21 cellular contexts compared by ENCODE assay signal in genomic region chr3:182965861-182966366, GRCh38. TPM values are rescaled to one million over a fixed set of nuclear protein-coding genes. Genes with fewer than 3 reads are reported as not detected.
DNase-seq lines count a peak whose midpoint lies in the region; ATAC-seq, FAIRE-seq and TF ChIP-seq lines count a peak whose summit lies in the region.
"Had no signal": no experiment of that assay in that cellular context is flagged by ENCODE, and none has a peak within 500 bp of the region (broad histone marks: within the 10 kb centered on the region; RNA-seq: fewer than 3 reads in every experiment).

No MANE protein-coding gene starts in this region.

- no peak for TF ChIP-seq CTCF in CD4-positive, alpha-beta T cell (IDR thresholded peaks at IDR 0.05)
- TF ChIP-seq CTCF in OCI-LY3 (IDR thresholded peaks at IDR 0.05; ENCODE audit: low read depth, low read length), result no peak
- TF ChIP-seq CTCF in H1 (IDR thresholded peaks at IDR 0.05; ENCODE audit: control extremely low read depth in 1 of 3, insufficient read depth in 1 of 3, low read depth in 1 of 3, low read length in 3 of 3), result no peak
- TF ChIP-seq CTCF in adrenal gland (IDR thresholded peaks at IDR 0.05), result no peak

- 88% methylated on average over 9 of the region's 9 CpGs; no CpG with 5 or more reads in 1 of the 2 experiments for WGBS in H1 (ENCODE audit: extremely low coverage in 1 of 2, insufficient coverage in 1 of 2, insufficient read length in 1 of 2, insufficient replicate concordance in 2 of 2, low coverage in 1 of 2, low lambda C conversion rate in 2 of 2, missing lambda C conversion rate in 1 of 2), 2 experiments
- 87 to 93% (median 90%) methylated on average over 9 of the region's 9 CpGs for WGBS in adrenal gland, 4 donors

- H3K9ac ChIP-seq in OCI-LY3 (ENCODE audit: low read length) (peak overlapping the region; percentile 59), H1 (replicated peaks in 1 of 4; ENCODE audit: extremely low read depth in 1 of 4, low read depth in 3 of 4, low read length in 3 of 4) (no peak overlapping the region)
- H3K9ac ChIP-seq: parathyroid adenoma had no signal

- H3K79me2 ChIP-seq in OCI-LY3 (ENCODE audit: low read length) (peaks cover 89% of the 10 kb centered on the region), H1 (ENCODE audit: control insufficient read depth in 1 of 2, insufficient read depth in 2 of 2, low read length in 2 of 2) (peaks cover 0 to 65% of the 10 kb centered on the region in 2 experiments; a peak in 2 of 4 replicates)

- no peak overlapping the region for H2BK15ac ChIP-seq in H1 (ENCODE audit: low read length)

- H4K8ac ChIP-seq in H1 (ENCODE audit: extremely low read depth, insufficient read depth, low read length), result no peak overlapping the region

- no peak for DNase-seq in activated CD4-positive, alpha-beta T cell treated with anti-CD3 and anti-CD28 coated beads for 36 hours
- DNase-seq in activated CD4-positive, alpha-beta T cell treated with anti-CD3 and anti-CD28 coated beads, Interleukin-2, amount 50 U/mL, for 1 hour, result no peak
- no peak for DNase-seq in CD4-positive, alpha-beta T cell
- DNase-seq in H1 (ENCODE audit: low read depth in 1 of 2, low spot score in 2 of 2), result no peak
- DNase-seq in HTR-8/SVneo (ENCODE audit: insufficient read length, low spot score), result no peak
- no peak for DNase-seq in adrenal gland
- DNase-seq in NCI-H2107 (lab: John Stamatoyannopoulos, UW), result no peak
- DNase-seq: activated CD4-positive, CD25-positive, alpha-beta regulatory T cell treated with anti-CD3 and anti-CD28 coated beads, Interleukin-2, amount 50 U/mL, for 72 hours; activated naive CD4-positive, alpha-beta T cell treated with anti-CD3 and anti-CD28 coated beads, Interleukin-2, amount 10 ng/mL, durations not matched to agents 7 days and 5 days; cerebellar nuclear complex; effector CD4-positive, alpha-beta T cell; erythroblast; foreskin fibroblast; left ventricle myocardium inferior; NCI-H1436 treated with DMSO at 0.1 percent for 48 hours; NCI-H524; transverse colon had no signal

- H3K36me3 Mint-ChIP-seq in activated CD4-positive, alpha-beta T cell treated with anti-CD3 and anti-CD28 coated beads for 36 hours (ENCODE audit: low read depth), result peaks cover 7% of the 10 kb centered on the region
- peaks cover 38% of the 10 kb centered on the region for H3K36me3 Mint-ChIP-seq in CD4-positive, alpha-beta T cell (ENCODE audit: low read depth)

- peak overlapping the region; percentile 70 for H3K27ac Mint-ChIP-seq in activated CD4-positive, alpha-beta T cell treated with anti-CD3 and anti-CD28 coated beads for 36 hours
- H3K27ac Mint-ChIP-seq in CD4-positive, alpha-beta T cell, result peak overlapping the region; percentile 43
- H3K27ac Mint-ChIP-seq: activated naive CD4-positive, alpha-beta T cell treated with anti-CD3 and anti-CD28 coated beads, Interleukin-2, amount 10 ng/mL, durations not matched to agents 7 days and 5 days; nephron had no signal

- intact Hi-C loops in activated CD4-positive, alpha-beta T cell treated with anti-CD3 and anti-CD28 coated beads for 36 hours (cut with DNase I, micrococcal nuclease), result loop anchor here (5.0 kb wide), 2 partner anchors 54 to 169 kb away; no protein-coding TSS in a partner anchor
- intact Hi-C loops in CD4-positive, alpha-beta T cell (cut with DNase I, micrococcal nuclease), result no loop called here
- intact Hi-C loops in adrenal gland (cut with DNase I), result no loop called here

- no peak overlapping the region for H3K27ac ChIP-seq in CD4-positive, alpha-beta T cell (ENCODE audit: low read depth, low read length)
- H3K27ac ChIP-seq in OCI-LY3 (ENCODE audit: low read length) (peak overlapping the region; percentile 96), H1 (ENCODE audit: low read depth, low read length) (no peak overlapping the region), adrenal gland (peak overlapping the region in 1 of 5 donors; percentile 15)
- H3K27ac ChIP-seq: left ventricle myocardium inferior, parathyroid adenoma, transverse colon had no signal

- no peak overlapping the region for H2BK20ac ChIP-seq in H1 (ENCODE audit: low read length)

- no peaks in the 10 kb centered on the region for H3K27me3 ChIP-seq in CD4-positive, alpha-beta T cell (ENCODE audit: control insufficient read depth, insufficient read depth, low read length)
- no peaks in the 10 kb centered on the region for H3K27me3 ChIP-seq in OCI-LY3 (ENCODE audit: low read depth, low read length)
- H3K27me3 ChIP-seq in H1 (replicated peaks in 1 of 4; ENCODE audit: control insufficient read depth in 3 of 4, extremely low read depth in 1 of 4, insufficient read depth in 3 of 4, low read length in 3 of 4), result no peaks in the 10 kb centered on the region
- no peaks in the 10 kb centered on the region for H3K27me3 ChIP-seq in adrenal gland
- H3K27me3 ChIP-seq: transverse colon had no signal

- H3K36me3 ChIP-seq in OCI-LY3 (replicated peaks; ENCODE audit: low read depth, low read length) (peaks cover 30% of the 10 kb centered on the region), H1 (ENCODE audit: control insufficient read depth in 2 of 4, insufficient read depth in 4 of 4, low read length in 3 of 4) (peaks cover 0 to 10% (median 0%) of the 10 kb centered on the region in 4 experiments; a peak in 2 of 8 replicates), adrenal gland (replicated peaks in 1 of 2) (peaks cover 0 to 4% of the 10 kb centered on the region in 2 donors)

- H3K56ac ChIP-seq in H1 (replicated peaks; ENCODE audit: insufficient read length, low read depth, low read length), result no peak overlapping the region

- no peaks in the 10 kb centered on the region for H3K27me3 Mint-ChIP-seq in activated CD4-positive, alpha-beta T cell treated with anti-CD3 and anti-CD28 coated beads for 36 hours
- H3K27me3 Mint-ChIP-seq in CD4-positive, alpha-beta T cell, result no peaks in the 10 kb centered on the region
- H3K27me3 Mint-ChIP-seq: activated naive CD4-positive, alpha-beta T cell treated with anti-CD3 and anti-CD28 coated beads, Interleukin-2, amount 10 ng/mL, durations not matched to agents 7 days and 5 days had no signal

- no peak for TF ChIP-seq EP300 in H1 (IDR thresholded peaks at IDR 0.05; ENCODE audit: borderline replicate concordance in 1 of 2, low read depth in 2 of 2, low read length in 2 of 2)

- CTCF ChIA-PET in activated CD4-positive, alpha-beta T cell treated with anti-CD3 and anti-CD28 coated beads for 36 hours (lab: Charles Lee), result no interaction called here
- CTCF ChIA-PET in CD4-positive, alpha-beta T cell (lab: Charles Lee), result no interaction called here
- CTCF ChIA-PET in H1 (lab: Charles Lee; ENCODE audit: partially characterized antibody), result no interaction called here

- H3K18ac ChIP-seq in H1 (ENCODE audit: extremely low read depth, low read length), result no peak overlapping the region

- H3K23ac ChIP-seq in H1 (ENCODE audit: insufficient read length), result no peak overlapping the region

- H4K91ac ChIP-seq in H1 (replicated peaks; ENCODE audit: insufficient read length, low read length), result no peak overlapping the region

- no peak overlapping the region for H4K5ac ChIP-seq in H1 (ENCODE audit: insufficient read length, low read depth, low read length)

- H2AFZ ChIP-seq in OCI-LY3 (ENCODE audit: low read depth, low read length), result no peak overlapping the region
- no peak overlapping the region for H2AFZ ChIP-seq in H1 (ENCODE audit: low read length)
- H2AFZ ChIP-seq: parathyroid adenoma had no signal

- TF ChIP-seq RAD21 in H1 (IDR thresholded peaks at IDR 0.05 in 1 of 2, conservative IDR thresholded peaks at IDR 0.05 in 1 of 2; ENCODE audit: low read depth in 2 of 2, low read length in 2 of 2), result no peak

- no peak overlapping the region for H2AK5ac ChIP-seq in H1 (ENCODE audit: low read depth, low read length)

- TF ChIP-seq POLR2A in H1 (IDR thresholded peaks at IDR 0.05; ENCODE audit: control extremely low read depth in 1 of 2, low read depth in 2 of 2, low read length in 2 of 2) (no peak), adrenal gland (IDR thresholded peaks at IDR 0.05) (no peak)

- peaks cover 56% of the 10 kb centered on the region for H3K4me1 ChIP-seq in OCI-LY3 (ENCODE audit: low read length)
- peaks cover 0 to 2% (median under 1%) of the 10 kb centered on the region in 4 experiments; a peak in 4 of 7 replicates for H3K4me1 ChIP-seq in H1 (replicated peaks in 1 of 4; ENCODE audit: control insufficient read depth in 3 of 4, insufficient read depth in 4 of 4, low read length in 3 of 4)
- H3K4me1 ChIP-seq in adrenal gland (replicated peaks in 1 of 2), result peaks cover 17 to 40% of the 10 kb centered on the region in 2 donors

- H2BK5ac ChIP-seq in H1 (ENCODE audit: low read depth, low read length), result no peak overlapping the region

- H3K9me3 Mint-ChIP-seq in activated CD4-positive, alpha-beta T cell treated with anti-CD3 and anti-CD28 coated beads for 36 hours (ENCODE audit: low read depth), result no peaks in the 10 kb centered on the region
- H3K9me3 Mint-ChIP-seq in CD4-positive, alpha-beta T cell, result no peaks in the 10 kb centered on the region
- H3K9me3 Mint-ChIP-seq: nephron had no signal

- H3K79me1 ChIP-seq in H1 (ENCODE audit: low read depth, low read length), result no peaks in the 10 kb centered on the region; the same call in none of the 2 replicates

- H4K20me1 ChIP-seq in OCI-LY3 (ENCODE audit: insufficient read depth, low read length), result no peaks in the 10 kb centered on the region
- H4K20me1 ChIP-seq in H1 (replicated peaks in 1 of 2; ENCODE audit: control insufficient read depth in 1 of 2, insufficient read depth in 2 of 2, low read length in 2 of 2), result peaks cover 0 to 2% of the 10 kb centered on the region in 2 experiments

- peak overlapping the region; percentile 62 for H3K4me3 ChIP-seq in OCI-LY3 (ENCODE audit: low read length)
- H3K4me3 ChIP-seq in H1 (ENCODE audit: extremely low read depth in 1 of 4, insufficient read depth in 2 of 4, low read depth in 3 of 4, low read length in 4 of 4), result no peak overlapping the region
- no peak overlapping the region for H3K4me3 ChIP-seq in adrenal gland
- H3K4me3 ChIP-seq: left ventricle myocardium inferior, transverse colon had no signal

- H2BK12ac ChIP-seq in H1 (ENCODE audit: low read depth, low read length), result no peak overlapping the region

- H3K14ac ChIP-seq in H1 (ENCODE audit: insufficient read length), result no peak overlapping the region

- POLR2A ChIA-PET in activated CD4-positive, alpha-beta T cell treated with anti-CD3 and anti-CD28 coated beads for 36 hours (lab: Charles Lee), result no interaction called here
- POLR2A ChIA-PET in CD4-positive, alpha-beta T cell (lab: Charles Lee), result no interaction called here
- POLR2A ChIA-PET in H1 (lab: Charles Lee; ENCODE audit: partially characterized antibody), result no interaction called here

- H3K4me1 Mint-ChIP-seq in activated CD4-positive, alpha-beta T cell treated with anti-CD3 and anti-CD28 coated beads for 36 hours, result peaks cover 50% of the 10 kb centered on the region
- peaks cover 59% of the 10 kb centered on the region for H3K4me1 Mint-ChIP-seq in CD4-positive, alpha-beta T cell (ENCODE audit: low read depth)

- no peak overlapping the region for H3K4ac ChIP-seq in H1 (replicated peaks; ENCODE audit: insufficient read length, low read depth, low read length)

- H3K4me2 ChIP-seq in OCI-LY3 (ENCODE audit: low read length) (peak overlapping the region; percentile 61), H1 (ENCODE audit: insufficient read depth in 1 of 2, low read depth in 2 of 2, low read length in 2 of 2) (no peak overlapping the region)

- no peaks in the 10 kb centered on the region for H3K9me3 ChIP-seq in CD4-positive, alpha-beta T cell (ENCODE audit: control insufficient read depth, low read length)
- H3K9me3 ChIP-seq in OCI-LY3 (ENCODE audit: insufficient read depth, low read length) (no peaks in the 10 kb centered on the region), H1 (ENCODE audit: insufficient read depth in 2 of 2, low read depth in 1 of 2, low read length in 1 of 2) (no peaks in the 10 kb centered on the region), adrenal gland (replicated peaks in 1 of 3) (no peaks in the 10 kb centered on the region)
- H3K9me3 ChIP-seq: left ventricle myocardium inferior, transverse colon had no signal

- H3K23me2 ChIP-seq in H1 (ENCODE audit: low read depth, low read length), result no peaks in the 10 kb centered on the region

- H3K4me3 Mint-ChIP-seq in activated CD4-positive, alpha-beta T cell treated with anti-CD3 and anti-CD28 coated beads for 36 hours, result peak overlapping the region; percentile 21
- H3K4me3 Mint-ChIP-seq in CD4-positive, alpha-beta T cell, result peak overlapping the region; percentile 12
- H3K4me3 Mint-ChIP-seq: activated naive CD4-positive, alpha-beta T cell treated with anti-CD3 and anti-CD28 coated beads, Interleukin-2, amount 10 ng/mL, durations not matched to agents 7 days and 5 days; nephron had no signal

- no peak for ATAC-seq in activated CD4-positive, alpha-beta T cell treated with anti-CD3 and anti-CD28 coated beads for 36 hours
- no peak for ATAC-seq in CD4-positive, alpha-beta T cell (ENCODE audit: poor library complexity)
- ATAC-seq: sciatic nerve had no signal

- FAIRE-seq in H1 (lab: Jason Lieb, UNC) (no peak), HTR-8/SVneo (lab: Jason Lieb, UNC) (no peak)

- H2BK120ac ChIP-seq in H1 (replicated peaks; ENCODE audit: low read depth, low read length), result no peak overlapping the region

RNA-seq across cellular contexts. Expression of gene DCUN1D1, which starts 14.4 kb away (rescaled TPM):
- 10 to 100 TPM; 40.0 to 52.9 TPM for total RNA-seq in activated CD4-positive, alpha-beta T cell treated with anti-CD3 and anti-CD28 coated beads for 36 hours
- total RNA-seq in CD4-positive, alpha-beta T cell, result 10 to 100 TPM; 35.4 to 38.9 TPM
- total RNA-seq in H1 (2021; fragmentation: NEBNext Ultra II Directional; extraction: Animal tissue kit (Norgen Biotek cat#: 25700)), result 70.3 and 76.7 TPM in 2 replicates
- polyA plus RNA-seq in H1 (2011; rRNA removed) (5.2 and 6.8 TPM in 2 replicates), adrenal gland (10 to 100 TPM in 1 of 3 donors, 1 to 10 TPM in 2; 5.5 to 37.7 (median 7.9) TPM)
- 8.2 TPM for polyA plus RNA-seq in H1 (2011; cell fraction: cytosol; rRNA removed)
- polyA plus RNA-seq in H1 (2011; cell fraction: nucleus; rRNA removed), result 4.6 TPM
- 12.5 to 29.5 TPM (median 17.2 TPM) in 4 replicates for polyA plus RNA-seq in H1 (2012, experiment 1 of 2)
- polyA plus RNA-seq in H1 (2012, experiment 2 of 2), result 2.8 TPM
- polyA plus RNA-seq in H1 (2013, experiment 1 of 2), result 50.7 TPM
- polyA plus RNA-seq in H1 (2013, experiment 2 of 2), result 48.3 TPM
- 23.6 and 46.2 TPM in 2 replicates for polyA minus RNA-seq in H1 (2011; rRNA and poly(A)+ RNA removed)
- 21.1 TPM for polyA minus RNA-seq in H1 (2011; cell fraction: cytosol; rRNA and poly(A)+ RNA removed)
- 46.4 TPM for polyA minus RNA-seq in H1 (2011; cell fraction: nucleus; rRNA and poly(A)+ RNA removed)
- total RNA-seq in adrenal gland, result 10 to 100 TPM; 12.7 to 51.9 (median 34.2) TPM

Comparison
In these comparisons a context has a peak if more than half of its experiments do, and no peak if none do; other contexts are left out.
1. intact Hi-C loops: an anchor here in activated CD4-positive, alpha-beta T cell treated with anti-CD3 and anti-CD28 coated beads for 36 hours (5.0 kb wide); none called in CD4-positive, alpha-beta T cell and adrenal gland.